In the genomic region with DNA sequence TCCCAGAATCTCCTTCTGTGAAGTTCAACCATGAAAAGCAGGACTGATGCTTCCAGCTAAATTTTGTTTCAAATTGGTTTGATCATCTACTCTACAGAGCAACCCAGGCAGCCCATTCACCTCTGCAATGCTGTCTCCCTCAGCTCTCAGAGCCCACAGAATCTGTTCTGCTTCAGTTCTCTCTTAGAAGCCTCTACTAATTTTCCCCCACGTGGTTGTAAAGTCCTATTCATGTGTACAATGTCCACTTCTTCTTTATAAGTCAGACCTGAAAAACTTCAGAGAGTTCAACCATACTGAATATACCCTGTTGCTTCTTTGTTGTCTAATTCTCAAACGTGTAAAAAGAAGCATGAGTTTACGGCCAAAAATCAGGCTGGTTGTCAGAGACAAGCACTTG, we compare ENCODE assay signal across 32 cellular contexts. TPM values are rescaled to one million over a fixed set of nuclear protein-coding genes. Genes with fewer than 3 reads are reported as not detected.
DNase-seq lines count a peak whose midpoint lies in the region; ATAC-seq, FAIRE-seq and TF ChIP-seq lines count a peak whose summit lies in the region.
"Had no signal": no experiment of that assay in that cellular context is flagged by ENCODE, and none has a peak within 500 bp of the region (broad histone marks: within the 10 kb centered on the region; RNA-seq: fewer than 3 reads in every experiment).

No MANE protein-coding gene starts in this region.

- no peak for ATAC-seq in activated T-cell treated with anti-CD3 and anti-CD28 coated beads, Interleukin-2, amount 50 U/mL, for 72 hours (replicated peaks in 1 of 2)
- ATAC-seq in K562 (no peak), thoracic aorta (ENCODE audit: insufficient number of reproducible peaks, low FRiP score, low read depth) (no peak), GM18511 (IDR thresholded peaks at IDR 0.05; ENCODE audit: unreplicated experiment) (no peak)
- ATAC-seq: activated CD8-positive, alpha-beta memory T cell treated with anti-CD3 and anti-CD28 coated beads, Interleukin-2, amount 10 ng/mL, durations not matched to agents 7 days and 5 days had no signal

- H3K9me3 ChIP-seq in K562 (replicated peaks; ENCODE audit: control insufficient read depth, insufficient read depth, low read depth, low read length) (no peaks in the 10 kb centered on the region), thoracic aorta (no peaks in the 10 kb centered on the region)
- H3K9me3 ChIP-seq: adrenal gland had no signal

- H3K27ac ChIP-seq in K562 (ENCODE audit: extremely low read depth, low read depth, low read length) (no peak overlapping the region), thoracic aorta (peak overlapping the region in 1 of 2 donors; percentile 58)
- H3K27ac ChIP-seq: adrenal gland had no signal

- H3K36me3 ChIP-seq in K562 (ENCODE audit: control insufficient read depth, insufficient read depth, low read length) (no peaks in the 10 kb centered on the region), thoracic aorta (no peaks in the 10 kb centered on the region)
- H3K36me3 ChIP-seq: adrenal gland had no signal

- BruUV-seq in K562 (replicated peaks; lab: Mats Ljungman, UMichigan): no TSS peak

- peaks cover 9% of the 10 kb centered on the region for H3K4me1 Mint-ChIP-seq in activated T-cell treated with anti-CD3 and anti-CD28 coated beads, Interleukin-2, amount 50 U/mL, for 72 hours (ENCODE audit: low read depth)
- peaks cover 23% of the 10 kb centered on the region for H3K4me1 Mint-ChIP-seq in neural crest cell

- H3K9ac ChIP-seq in K562 (ENCODE audit: insufficient read depth in 1 of 2, low read depth in 2 of 2, low read length in 2 of 2): no peak overlapping the region

- no peak for FAIRE-seq in K562 (lab: Jason Lieb, UNC)
- FAIRE-seq: colon, RCC 7860 had no signal

- 0 out of 2 replicates have a peak overlapping the region, but pooled peaks have one; percentile 64 for H3K4me2 ChIP-seq in K562 (ENCODE audit: insufficient read depth, low read length)
- H3K4me2 ChIP-seq: smooth muscle cell had no signal

- POLR2A ChIA-PET in K562 (lab: Yijun Ruan, JAX): no interaction called here

- H2AFZ ChIP-seq in K562 (ENCODE audit: low read depth, low read length): peak overlapping the region; percentile 83

- no peaks in the 10 kb centered on the region for H3K27me3 Mint-ChIP-seq in activated T-cell treated with anti-CD3 and anti-CD28 coated beads, Interleukin-2, amount 50 U/mL, for 72 hours (ENCODE audit: low read depth)
- no peaks in the 10 kb centered on the region for H3K27me3 Mint-ChIP-seq in neural crest cell (ENCODE audit: low read depth)

- no peaks in the 10 kb centered on the region for H4K20me1 ChIP-seq in K562 (replicated peaks; ENCODE audit: control insufficient read depth, insufficient read depth, low read length)

- TF ChIP-seq POLR2A in K562 (conservative IDR thresholded peaks at IDR 0.05): no peak

- intact Hi-C loops in K562 (cut with micrococcal nuclease): no loop called here

- no peak overlapping the region for H3K4me3 ChIP-seq in K562
- peak overlapping the region; percentile 64 for H3K4me3 ChIP-seq in thoracic aorta
- H3K4me3 ChIP-seq: adrenal gland, smooth muscle cell had no signal

- H3K4me1 ChIP-seq in K562 (replicated peaks in 1 of 2; ENCODE audit: control insufficient read depth in 2 of 2, insufficient read depth in 2 of 2, low read length in 2 of 2) (peaks cover 2 to 11% of the 10 kb centered on the region in 2 experiments; a peak in 4 of 5 replicates), thoracic aorta (ENCODE audit: control insufficient read depth in 1 of 2, low read depth in 2 of 2) (peaks cover 0 to 33% of the 10 kb centered on the region in 2 donors)

- H3K9me3 Mint-ChIP-seq in activated T-cell treated with anti-CD3 and anti-CD28 coated beads, Interleukin-2, amount 50 U/mL, for 72 hours: no peaks in the 10 kb centered on the region
- H3K9me3 Mint-ChIP-seq in neural crest cell: no peaks in the 10 kb centered on the region
- H3K9me3 Mint-ChIP-seq: activated CD4-positive, alpha-beta T cell treated with anti-CD3 and anti-CD28 coated beads, Interleukin-2, amount 10 ng/mL, durations not matched to agents 7 days and 5 days; activated naive CD4-positive, alpha-beta T cell treated with anti-CD3 and anti-CD28 coated beads for 36 hours; CD4-positive, alpha-beta memory T cell had no signal

- H3K27me3 ChIP-seq in K562 (ENCODE audit: control insufficient read depth in 2 of 2, insufficient read depth in 2 of 2, low read length in 2 of 2) (no peaks in the 10 kb centered on the region), thoracic aorta (replicated peaks; ENCODE audit: insufficient read depth) (no peaks in the 10 kb centered on the region)
- H3K27me3 ChIP-seq: adrenal gland had no signal

- CTCF ChIA-PET in K562 (lab: Yijun Ruan, JAX; ENCODE audit: low intra/inter-chr PET ratio): no interaction called here

- in situ Hi-C loops in K562 (cut with MboI): no loop called here

- no peak for TF ChIP-seq CTCF in K562 (IDR thresholded peaks at IDR 0.05 in 2 of 3, conservative IDR thresholded peaks at IDR 0.05 in 1 of 3; ENCODE audit: insufficient read depth in 2 of 3, low read depth in 1 of 3, low read length in 3 of 3)
- no peak for TF ChIP-seq CTCF in neural crest cell (conservative IDR thresholded peaks at IDR 0.05)
- TF ChIP-seq CTCF in thoracic aorta (IDR thresholded peaks at IDR 0.05): no peak

- H3K9me1 ChIP-seq in K562 (ENCODE audit: control insufficient read depth, insufficient read depth, low read length): no peaks in the 10 kb centered on the region

- TF ChIP-seq EP300 in K562 (IDR thresholded peaks at IDR 0.05; ENCODE audit: low read length): no peak

- no peaks in the 10 kb centered on the region for H3K36me3 Mint-ChIP-seq in activated T-cell treated with anti-CD3 and anti-CD28 coated beads, Interleukin-2, amount 50 U/mL, for 72 hours (ENCODE audit: insufficient read depth in 2 of 2)
- no peaks in the 10 kb centered on the region for H3K36me3 Mint-ChIP-seq in neural crest cell (ENCODE audit: low read depth)
- H3K36me3 Mint-ChIP-seq: activated CD8-positive, alpha-beta memory T cell treated with anti-CD3 and anti-CD28 coated beads, Interleukin-2, amount 10 ng/mL, durations not matched to agents 7 days and 5 days; CD4-positive, alpha-beta memory T cell had no signal

- peak overlapping the region; percentile 58 for H3K27ac Mint-ChIP-seq in activated T-cell treated with anti-CD3 and anti-CD28 coated beads, Interleukin-2, amount 50 U/mL, for 72 hours
- H3K27ac Mint-ChIP-seq in neural crest cell (ENCODE audit: unreplicated experiment): peak overlapping the region; percentile 96
- H3K27ac Mint-ChIP-seq: activated CD8-positive, alpha-beta memory T cell treated with anti-CD3 and anti-CD28 coated beads, Interleukin-2, amount 10 ng/mL, durations not matched to agents 7 days and 5 days; activated naive CD4-positive, alpha-beta T cell treated with anti-CD3 and anti-CD28 coated beads for 36 hours had no signal

- H3K4me3 Mint-ChIP-seq in activated T-cell treated with anti-CD3 and anti-CD28 coated beads, Interleukin-2, amount 50 U/mL, for 72 hours: peak overlapping the region in 1 of 2 donors; percentile 26
- no peak overlapping the region for H3K4me3 Mint-ChIP-seq in neural crest cell
- H3K4me3 Mint-ChIP-seq: activated CD4-positive, alpha-beta T cell treated with anti-CD3 and anti-CD28 coated beads, Interleukin-2, amount 10 ng/mL, durations not matched to agents 7 days and 5 days; activated CD8-positive, alpha-beta memory T cell treated with anti-CD3 and anti-CD28 coated beads, Interleukin-2, amount 10 ng/mL, durations not matched to agents 7 days and 5 days; activated naive CD4-positive, alpha-beta T cell treated with anti-CD3 and anti-CD28 coated beads for 36 hours; CD4-positive, alpha-beta memory T cell had no signal

- TF ChIP-seq RAD21 in K562 (CRISPR knock-in tag; conservative IDR thresholded peaks at IDR 0.05 in 1 of 2, IDR thresholded peaks at IDR 0.05 in 1 of 2): no peak

- WGBS in K562 (ENCODE audit: insufficient coverage, low coverage, missing lambda C conversion rate): 23% methylated on average over 3 of the region's 3 CpGs

- DNase-seq in activated T-cell treated with anti-CD3 and anti-CD28 coated beads, Interleukin-2, amount 50 U/mL, for 72 hours: no peak
- DNase-seq in activated T-cell treated with anti-CD3 and anti-CD28 coated beads for 4 hours: no peak
- no peak for DNase-seq in K562 (ENCODE audit: extremely low read depth in 1 of 4, low spot score in 3 of 4)
- no peak for DNase-seq in neural crest cell (ENCODE audit: low read depth, low spot score)
- no peak for DNase-seq in thoracic aorta (ENCODE audit: low spot score)
- no peak for DNase-seq in foreskin melanocyte
- DNase-seq in stimulated activated CD4-positive, alpha-beta T cell treated with anti-CD3 and anti-CD28 coated beads, Interleukin-1b, Interleukin-23, amount 100 ng/mL, for 48 hours: no peak
- DNase-seq: 8988T; activated CD4-positive, alpha-beta T cell treated with anti-CD3 and anti-CD28 coated beads, Interleukin-2, amount 10 ng/mL, durations not matched to agents 7 days and 5 days; activated CD8-positive, alpha-beta memory T cell treated with anti-CD3 and anti-CD28 coated beads, Interleukin-2, amount 10 ng/mL, durations not matched to agents 7 days and 5 days; activated naive CD4-positive, alpha-beta T cell treated with anti-CD3 and anti-CD28 coated beads for 36 hours; adrenal gland; CD4-positive, alpha-beta memory T cell; effector CD8-positive, alpha-beta T cell; GOT3; NCI-H1092; NCI-H187 treated with DMSO at 0.1 percent for 48 hours; NCI-H2171 treated with DMSO at 0.1 percent for 48 hours; NCI-H524 treated with DMSO at 0.1 percent for 48 hours; SIG-M5; stimulated activated CD4-positive, alpha-beta T cell treated with anti-CD3 and anti-CD28 coated beads, Interleukin-2, amount 100 ng/mL, for 24 hours; T-helper 9 cell had no signal

- no peaks in the 10 kb centered on the region for H3K79me2 ChIP-seq in K562 (ENCODE audit: control insufficient read depth, insufficient read depth, low read length)

RNA-seq across cellular contexts. Expression of a gene that starts 21.3 kb away (rescaled TPM):
- 10 to 100 TPM; 19.3 to 20.5 TPM for total RNA-seq in activated T-cell treated with anti-CD3 and anti-CD28 coated beads, Interleukin-2, amount 50 U/mL, for 72 hours
- 60.8 and 144 TPM in 2 replicates for total RNA-seq in K562 (2011; cell fraction: chromatin; rRNA removed; ENCODE audit: low replicate concordance)
- 25.8 and 30.5 TPM in 2 replicates for total RNA-seq in K562 (2011; cell fraction: nucleolus; rRNA removed)
- total RNA-seq in K562 (2011; cell fraction: nucleoplasm; rRNA removed): 59.5 and 73.2 TPM in 2 replicates
- total RNA-seq in K562 (2014; rRNA removed) (7.0 and 12.4 TPM in 2 replicates), K562 (2014; rRNA removed; fragmentation: Illumina TruSeq; extraction: Trizol) (18.0 and 23.0 TPM in 2 replicates), K562 (2015; rRNA removed; fragmentation: Illumina TruSeq; extraction: Trizol) (20.8 and 21.6 TPM in 2 replicates), K562 (2021) (14.9 and 15.1 TPM in 2 replicates), neural crest cell (47.1 and 49.1 TPM in 2 replicates), thoracic aorta (100 to 1,000 TPM in 1 of 2 donors, 10 to 100 TPM in 1; 65.1 to 134 TPM)
- polyA plus RNA-seq in K562 (2011; rRNA removed) (14.1 and 14.8 TPM in 2 replicates), K562 (2014; fragmentation: Illumina TruSeq; extraction: Trizol) (13.5 and 14.9 TPM in 2 replicates), K562 (2014; fragmentation: Nextera tagmentation; extraction: Ambion mirVana) (1 to 10 TPM; 2.3 to 6.1 TPM), K562 (2014; rRNA removed) (10.1 TPM in 2 replicates)
- polyA plus RNA-seq in K562 (2011; cell fraction: cytosol; rRNA removed): 3.2 and 6.6 TPM in 2 replicates
- 22.0 and 28.3 TPM in 2 replicates for polyA plus RNA-seq in K562 (2011; cell fraction: nucleus; rRNA removed)
- 9.9 and 11.8 TPM in 2 replicates for polyA plus RNA-seq in K562 (2012)
- 24.7 and 30.3 TPM in 2 replicates for polyA minus RNA-seq in K562 (2011; rRNA and poly(A)+ RNA removed)
- 7.3 and 8.3 TPM in 2 replicates for polyA minus RNA-seq in K562 (2011; cell fraction: cytosol; rRNA and poly(A)+ RNA removed)
- polyA minus RNA-seq in K562 (2011; cell fraction: nucleus; rRNA and poly(A)+ RNA removed): 21.7 and 34.0 TPM in 2 replicates

RNA-seq across cellular contexts. Expression of a gene that starts 29.6 kb away (rescaled TPM):
- total RNA-seq in activated T-cell treated with anti-CD3 and anti-CD28 coated beads, Interleukin-2, amount 50 U/mL, for 72 hours: not detected
- not detected in 2 replicates for total RNA-seq in K562 (2011; cell fraction: chromatin; rRNA removed; ENCODE audit: low replicate concordance)
- not detected in 2 replicates for total RNA-seq in K562 (2011; cell fraction: nucleolus; rRNA removed)
- total RNA-seq in K562 (2011; cell fraction: nucleoplasm; rRNA removed): not detected in 2 replicates
- total RNA-seq in K562 (2014; rRNA removed) (not detected in 2 replicates), K562 (2014; rRNA removed; fragmentation: Illumina TruSeq; extraction: Trizol) (not detected in 2 replicates), K562 (2015; rRNA removed; fragmentation: Illumina TruSeq; extraction: Trizol) (not detected in 2 replicates), K562 (2021) (not detected in 2 replicates), neural crest cell (not detected in 2 replicates), thoracic aorta (not detected)
- polyA plus RNA-seq in K562 (2011; rRNA removed) (not detected in 2 replicates), K562 (2014; fragmentation: Illumina TruSeq; extraction: Trizol) (not detected in 2 replicates), K562 (2014; fragmentation: Nextera tagmentation; extraction: Ambion mirVana) (not detected), K562 (2014; rRNA removed) (not detected in 2 replicates)
- polyA plus RNA-seq in K562 (2011; cell fraction: cytosol; rRNA removed): not detected in 2 replicates
- polyA plus RNA-seq in K562 (2011; cell fraction: nucleus; rRNA removed): not detected in 2 replicates
- polyA plus RNA-seq in K562 (2012): not detected in 2 replicates
- polyA minus RNA-seq in K562 (2011; rRNA and poly(A)+ RNA removed): not detected in 2 replicates
- not detected in 2 replicates for polyA minus RNA-seq in K562 (2011; cell fraction: cytosol; rRNA and poly(A)+ RNA removed)
- not detected in 2 replicates for polyA minus RNA-seq in K562 (2011; cell fraction: nucleus; rRNA and poly(A)+ RNA removed)
- total RNA-seq: activated CD4-positive, alpha-beta T cell treated with anti-CD3 and anti-CD28 coated beads, Interleukin-2, amount 10 ng/mL, durations not matched to agents 7 days and 5 days; activated CD8-positive, alpha-beta memory T cell treated with anti-CD3 and anti-CD28 coated beads, Interleukin-2, amount 10 ng/mL, durations not matched to agents 7 days and 5 days; activated naive CD4-positive, alpha-beta T cell treated with anti-CD3 and anti-CD28 coated beads for 36 hours; adrenal gland; CD4-positive, alpha-beta memory T cell; epithelial cell of proximal tubule; kidney epithelial cell; lung microvascular endothelial cell; omental fat pad; renal cortical epithelial cell; smooth muscle cell; urinary bladder had no signal
- polyA plus RNA-seq: adrenal gland, smooth muscle cell, urinary bladder had no signal
